20 cellular contexts compared by ENCODE assay signal in genomic region chr3:14438262-14438661, GRCh38.
"Had no signal": no experiment of that assay in that cellular context is flagged by ENCODE, and none has a peak within 500 bp of the region (broad histone marks: within the 10 kb centered on the region; RNA-seq: fewer than 3 reads in every experiment).

No MANE protein-coding gene starts in this region.

- H3K27me3 ChIP-seq: cardiac muscle cell, esophagus squamous epithelium, right atrium auricular region, stomach had no signal

- H3K4me3 ChIP-seq: cardiac muscle cell, esophagus squamous epithelium, right atrium auricular region, skin epidermis, stomach, thoracic aorta had no signal

- H3K36me3 Mint-ChIP-seq: natural killer cell treated with Interleukin-12 subunit alpha and Interleukin-12 subunit beta and Interleukin-15 and Interleukin-18, amount 100 ng/mL, for 72 hours had no signal

- H3K27ac ChIP-seq: cardiac muscle cell, esophagus squamous epithelium, thoracic aorta had no signal

- H3K27me3 Mint-ChIP-seq: activated CD8-positive, alpha-beta memory T cell treated with anti-CD3 and anti-CD28 coated beads, Interleukin-2, amount 10 ng/mL, durations not matched to agents 7 days and 5 days; natural killer cell treated with Interleukin-12 subunit alpha and Interleukin-12 subunit beta and Interleukin-15 and Interleukin-18, amount 100 ng/mL, for 72 hours; progenitor cell of endocrine pancreas had no signal

- H3K9me3 ChIP-seq: esophagus squamous epithelium, right atrium auricular region, stomach, thoracic aorta had no signal

- H3K27ac Mint-ChIP-seq: activated CD8-positive, alpha-beta memory T cell treated with anti-CD3 and anti-CD28 coated beads, Interleukin-2, amount 10 ng/mL, durations not matched to agents 7 days and 5 days; progenitor cell of endocrine pancreas had no signal

- DNase-seq: activated CD4-positive, alpha-beta T cell treated with anti-CD3 and anti-CD28 coated beads, Interleukin-2, amount 50 U/mL, for 48 hours; activated CD4-positive, CD25-positive, alpha-beta regulatory T cell treated with anti-CD3 and anti-CD28 coated beads, Interleukin-2, amount 50 U/mL, for 72 hours; activated CD8-positive, alpha-beta memory T cell treated with anti-CD3 and anti-CD28 coated beads, Interleukin-2, amount 10 ng/mL, durations not matched to agents 7 days and 5 days; activated naive CD4-positive, alpha-beta T cell treated with anti-CD3 and anti-CD28 coated beads, Interleukin-2, amount 50 U/mL, for 16 hours; activated T-cell treated with anti-CD3 and anti-CD28 coated beads, Interleukin-2, amount 50 U/mL, for 1 hour; esophagus squamous epithelium; glutamatergic neuron; hypothalamus; kidney; left ventricle myocardium superior; mesendoderm; stimulated activated CD4-positive, alpha-beta T cell treated with anti-CD3 and anti-CD28 coated beads, Interleukin-4, amount 100 ng/mL, for 24 hours; stomach; T-helper 9 cell had no signal

- H3K4me3 Mint-ChIP-seq: activated CD8-positive, alpha-beta memory T cell treated with anti-CD3 and anti-CD28 coated beads, Interleukin-2, amount 10 ng/mL, durations not matched to agents 7 days and 5 days; natural killer cell treated with Interleukin-12 subunit alpha and Interleukin-12 subunit beta and Interleukin-15 and Interleukin-18, amount 100 ng/mL, for 72 hours had no signal

- H3K9me3 Mint-ChIP-seq: natural killer cell treated with Interleukin-12 subunit alpha and Interleukin-12 subunit beta and Interleukin-15 and Interleukin-18, amount 100 ng/mL, for 72 hours had no signal

- H3K36me3 ChIP-seq: cardiac muscle cell, right atrium auricular region, thoracic aorta had no signal
